ENCODE assay signal across 12 cellular contexts in genomic region chr11:62852523-62853188, GRCh38. TPM values are rescaled to one million over a fixed set of nuclear protein-coding genes. Genes with fewer than 3 reads are reported as not detected.
DNase-seq lines count a peak whose midpoint lies in the region; ATAC-seq and TF ChIP-seq lines count a peak whose summit lies in the region.
"Had no signal": no experiment of that assay in that cellular context is flagged by ENCODE, and none has a peak within 500 bp of the region (broad histone marks: within the 10 kb centered on the region; RNA-seq: fewer than 3 reads in every experiment).

No MANE protein-coding gene starts in this region.

- peak overlapping the region; percentile 98 for H3K27ac Mint-ChIP-seq in activated T-cell treated with anti-CD3 and anti-CD28 coated beads, Interleukin-2, amount 50 U/mL, for 72 hours
- peak overlapping the region; percentile 37 for H3K27ac Mint-ChIP-seq in endothelial cell (ENCODE audit: unreplicated experiment)
- peak overlapping the region; percentile 98 for H3K27ac Mint-ChIP-seq in stimulated activated effector memory CD8-positive, alpha-beta T cell treated with anti-CD3 and anti-CD28 coated beads, Interleukin-12 subunit alpha, Interleukin-12 subunit beta, amount 100 ng/mL, for 72 hours
- H3K27ac Mint-ChIP-seq: dendritic cell treated with granulocyte-macrophage colony-stimulating factor and Interleukin-4, amounts not matched to agents 40 ng/mL and 50 ng/mL, for 4 days had no signal

- H3K79me2 ChIP-seq in OCI-LY3 (ENCODE audit: low read length): peaks cover 48% of the 10 kb centered on the region

- DNase-seq in activated T-cell treated with anti-CD3 and anti-CD28 coated beads, Interleukin-2, amount 50 U/mL, for 72 hours: no peak
- DNase-seq in activated T-cell treated with anti-CD3 and anti-CD28 coated beads for 4 hours: no peak
- no peak for DNase-seq in endothelial cell (ENCODE audit: low spot score)
- no peak for DNase-seq in stimulated activated effector memory CD8-positive, alpha-beta T cell treated with anti-CD3 and anti-CD28 coated beads, Interleukin-12 subunit alpha, Interleukin-12 subunit beta, amount 100 ng/mL, for 72 hours (ENCODE audit: low spot score in 2 of 2)
- no peak for DNase-seq in HCEC 1CT
- no peak for DNase-seq in activated gamma-delta T cell (lab: John Stamatoyannopoulos, UW)
- DNase-seq: C1 segment of cervical spinal cord had no signal

- H3K36me3 Mint-ChIP-seq in activated T-cell treated with anti-CD3 and anti-CD28 coated beads, Interleukin-2, amount 50 U/mL, for 72 hours (ENCODE audit: insufficient read depth in 2 of 2): peaks cover 38 to 41% of the 10 kb centered on the region in 2 donors
- peaks cover 35% of the 10 kb centered on the region for H3K36me3 Mint-ChIP-seq in endothelial cell (ENCODE audit: low read depth, unreplicated experiment)
- H3K36me3 Mint-ChIP-seq in stimulated activated effector memory CD8-positive, alpha-beta T cell treated with anti-CD3 and anti-CD28 coated beads, Interleukin-12 subunit alpha, Interleukin-12 subunit beta, amount 100 ng/mL, for 72 hours: peaks cover 77% of the 10 kb centered on the region

- H3K4me2 ChIP-seq in OCI-LY3 (ENCODE audit: low read length): peak overlapping the region; percentile 95

- no peak overlapping the region for H2AFZ ChIP-seq in OCI-LY3 (ENCODE audit: low read depth, low read length)

- TF ChIP-seq CTCF in OCI-LY3 (IDR thresholded peaks at IDR 0.05; ENCODE audit: low read depth, low read length) (no peak), endothelial cell (IDR thresholded peaks at IDR 0.05; ENCODE audit: unreplicated experiment) (no peak)

- H3K9ac ChIP-seq in OCI-LY3 (ENCODE audit: low read length): no peak overlapping the region

- ATAC-seq in activated T-cell treated with anti-CD3 and anti-CD28 coated beads, Interleukin-2, amount 50 U/mL, for 72 hours (replicated peaks in 1 of 2): no peak
- ATAC-seq in stimulated activated effector memory CD8-positive, alpha-beta T cell treated with anti-CD3 and anti-CD28 coated beads, Interleukin-12 subunit alpha, Interleukin-12 subunit beta, amount 100 ng/mL, for 72 hours: no peak
- ATAC-seq in HG03469 (IDR thresholded peaks at IDR 0.05; ENCODE audit: unreplicated experiment): no peak
- ATAC-seq: sciatic nerve had no signal

- peaks cover 49% of the 10 kb centered on the region for H3K36me3 ChIP-seq in OCI-LY3 (replicated peaks; ENCODE audit: low read depth, low read length)

- H3K4me3 Mint-ChIP-seq in activated T-cell treated with anti-CD3 and anti-CD28 coated beads, Interleukin-2, amount 50 U/mL, for 72 hours: peak overlapping the region; percentile 96 to 98
- peak overlapping the region; percentile 68 for H3K4me3 Mint-ChIP-seq in endothelial cell (ENCODE audit: unreplicated experiment)
- H3K4me3 Mint-ChIP-seq in stimulated activated effector memory CD8-positive, alpha-beta T cell treated with anti-CD3 and anti-CD28 coated beads, Interleukin-12 subunit alpha, Interleukin-12 subunit beta, amount 100 ng/mL, for 72 hours: peak overlapping the region; percentile 94
- H3K4me3 Mint-ChIP-seq: dendritic cell treated with granulocyte-macrophage colony-stimulating factor and Interleukin-4, amounts not matched to agents 40 ng/mL and 50 ng/mL, for 4 days had no signal

- no peaks in the 10 kb centered on the region for H3K9me3 ChIP-seq in OCI-LY3 (ENCODE audit: insufficient read depth, low read length)

- peaks cover 43% of the 10 kb centered on the region for H4K20me1 ChIP-seq in OCI-LY3 (ENCODE audit: insufficient read depth, low read length)

- no peaks in the 10 kb centered on the region for H3K27me3 Mint-ChIP-seq in activated T-cell treated with anti-CD3 and anti-CD28 coated beads, Interleukin-2, amount 50 U/mL, for 72 hours (ENCODE audit: low read depth)
- peaks cover 17% of the 10 kb centered on the region for H3K27me3 Mint-ChIP-seq in endothelial cell (ENCODE audit: unreplicated experiment)
- H3K27me3 Mint-ChIP-seq: dendritic cell treated with granulocyte-macrophage colony-stimulating factor and Interleukin-4, amounts not matched to agents 40 ng/mL and 50 ng/mL, for 4 days had no signal

- H3K27ac ChIP-seq in OCI-LY3 (ENCODE audit: low read length): peak overlapping the region; percentile 85

- H3K27me3 ChIP-seq in OCI-LY3 (ENCODE audit: low read depth, low read length): no peaks in the 10 kb centered on the region

- peaks cover 26% of the 10 kb centered on the region for H3K4me1 ChIP-seq in OCI-LY3 (ENCODE audit: low read length)

- no peak overlapping the region for H3K4me3 ChIP-seq in OCI-LY3 (ENCODE audit: low read length)

- H3K4me1 Mint-ChIP-seq in activated T-cell treated with anti-CD3 and anti-CD28 coated beads, Interleukin-2, amount 50 U/mL, for 72 hours (ENCODE audit: low read depth): peaks cover 51% of the 10 kb centered on the region
- peaks cover 29% of the 10 kb centered on the region for H3K4me1 Mint-ChIP-seq in endothelial cell (ENCODE audit: unreplicated experiment)
- peaks cover 53% of the 10 kb centered on the region for H3K4me1 Mint-ChIP-seq in stimulated activated effector memory CD8-positive, alpha-beta T cell treated with anti-CD3 and anti-CD28 coated beads, Interleukin-12 subunit alpha, Interleukin-12 subunit beta, amount 100 ng/mL, for 72 hours

- H3K9me3 Mint-ChIP-seq in activated T-cell treated with anti-CD3 and anti-CD28 coated beads, Interleukin-2, amount 50 U/mL, for 72 hours: no peaks in the 10 kb centered on the region
- no peaks in the 10 kb centered on the region for H3K9me3 Mint-ChIP-seq in endothelial cell (ENCODE audit: unreplicated experiment)
- no peaks in the 10 kb centered on the region for H3K9me3 Mint-ChIP-seq in stimulated activated effector memory CD8-positive, alpha-beta T cell treated with anti-CD3 and anti-CD28 coated beads, Interleukin-12 subunit alpha, Interleukin-12 subunit beta, amount 100 ng/mL, for 72 hours
- H3K9me3 Mint-ChIP-seq: dendritic cell treated with granulocyte-macrophage colony-stimulating factor and Interleukin-4, amounts not matched to agents 40 ng/mL and 50 ng/mL, for 4 days had no signal

RNA-seq across cellular contexts. Expression of gene WDR74, which starts 13.3 kb away (rescaled TPM):
- 100 to 1,000 TPM; 101 to 104 TPM for total RNA-seq in activated T-cell treated with anti-CD3 and anti-CD28 coated beads, Interleukin-2, amount 50 U/mL, for 72 hours
- 42.2 TPM for total RNA-seq in endothelial cell (ENCODE audit: unreplicated experiment)

RNA-seq across cellular contexts. Expression of gene TEX54, which starts 20.0 kb away (rescaled TPM):
- total RNA-seq in activated T-cell treated with anti-CD3 and anti-CD28 coated beads, Interleukin-2, amount 50 U/mL, for 72 hours: 1 to 10 TPM in 1 of 2 donors, under 1 TPM in 1; 0.77 to 1.5 TPM
- not detected for total RNA-seq in endothelial cell (ENCODE audit: unreplicated experiment)
- total RNA-seq: M059J, sciatic nerve had no signal

RNA-seq across cellular contexts. Expression of gene STX5, which starts 20.8 kb away (rescaled TPM):
- 10 to 100 TPM; 53.9 to 70.1 TPM for total RNA-seq in activated T-cell treated with anti-CD3 and anti-CD28 coated beads, Interleukin-2, amount 50 U/mL, for 72 hours
- total RNA-seq in endothelial cell (ENCODE audit: unreplicated experiment): 37.9 TPM

RNA-seq across cellular contexts. Expression of gene SLC3A2, which starts 28.0 kb away (rescaled TPM):
- 100 to 1,000 TPM; 730 to 898 TPM for total RNA-seq in activated T-cell treated with anti-CD3 and anti-CD28 coated beads, Interleukin-2, amount 50 U/mL, for 72 hours
- total RNA-seq in endothelial cell (ENCODE audit: unreplicated experiment): 147 TPM

RNA-seq across cellular contexts. Expression of gene NXF1, which starts 47.4 kb away (rescaled TPM):
- 100 to 1,000 TPM; 117 to 131 TPM for total RNA-seq in activated T-cell treated with anti-CD3 and anti-CD28 coated beads, Interleukin-2, amount 50 U/mL, for 72 hours
- total RNA-seq in endothelial cell (ENCODE audit: unreplicated experiment): 50.8 TPM

Comparison
In these comparisons a context has a peak if more than half of its experiments do, and no peak if none do; other contexts are left out.
1. H3K27ac Mint-ChIP-seq: peak in every context shown above with its lines; median percentile 98 in activated T-cell treated with anti-CD3 and anti-CD28 coated beads, Interleukin-2, amount 50 U/mL, for 72 hours; 98 in stimulated activated effector memory CD8-positive, alpha-beta T cell treated with anti-CD3 and anti-CD28 coated beads, Interleukin-12 subunit alpha, Interleukin-12 subunit beta, amount 100 ng/mL, for 72 hours; 37 in endothelial cell.